In genomic region chr6:37081042-37081607, GRCh38 we compare ENCODE assay signal across 29 cellular contexts.
"Had no signal": no experiment of that assay in that cellular context is flagged by ENCODE, and none has a peak within 500 bp of the region (broad histone marks: within the 10 kb centered on the region; RNA-seq: fewer than 3 reads in every experiment).

No MANE protein-coding gene starts in this region.

- H3K27ac ChIP-seq: left lung, lower lobe of right lung, pancreas, prostate gland, sigmoid colon, testis, thyroid gland, transverse colon, upper lobe of left lung, vagina had no signal

- H3K4me1 ChIP-seq: prostate gland, thyroid gland had no signal

- H3K27me3 Mint-ChIP-seq: naive thymus-derived CD4-positive, alpha-beta T cell; natural killer cell treated with Interleukin-12 subunit alpha and Interleukin-12 subunit beta and Interleukin-15 and Interleukin-18, amount 100 ng/mL, for 72 hours had no signal

- H3K4me3 ChIP-seq: left lung, lower lobe of right lung, mucosa of descending colon, pancreas, prostate gland, sigmoid colon, spleen, testis, thyroid gland, transverse colon, upper lobe of left lung, vagina had no signal

- H3K27me3 ChIP-seq: left lung, pancreas, sigmoid colon, spleen, testis, thyroid gland, transverse colon, upper lobe of left lung, vagina had no signal

- H3K4me3 Mint-ChIP-seq: immature natural killer cell; naive thymus-derived CD4-positive, alpha-beta T cell; natural killer cell treated with Interleukin-12 subunit alpha and Interleukin-12 subunit beta and Interleukin-15 and Interleukin-18, amount 100 ng/mL, for 72 hours; neural crest cell; stimulated activated memory B cell treated with anti-CD40 and anti-IgM and Interleukin-4, amounts not matched to agents 10 μg/mL and 1 μg/mL and 100 μg/mL, for 72 hours; stimulated activated naive CD8-positive, alpha-beta T cell treated with anti-CD3 and anti-CD28 coated beads, Interleukin-15, amount 100 ng/mL, for 72 hours had no signal

- H3K36me3 ChIP-seq: left lung, lower lobe of right lung, pancreas, prostate gland, sigmoid colon, spleen, thyroid gland, transverse colon, upper lobe of left lung, vagina had no signal

- H3K27ac Mint-ChIP-seq: immature natural killer cell; naive thymus-derived CD4-positive, alpha-beta T cell; natural killer cell treated with Interleukin-12 subunit alpha and Interleukin-12 subunit beta and Interleukin-15 and Interleukin-18, amount 100 ng/mL, for 72 hours; stimulated activated memory B cell treated with anti-CD40 and anti-IgM and Interleukin-4, amounts not matched to agents 10 μg/mL and 1 μg/mL and 100 μg/mL, for 72 hours had no signal

- H3K9me3 Mint-ChIP-seq: immature natural killer cell; naive thymus-derived CD4-positive, alpha-beta T cell; natural killer cell treated with Interleukin-12 subunit alpha and Interleukin-12 subunit beta and Interleukin-15 and Interleukin-18, amount 100 ng/mL, for 72 hours; neural crest cell; stimulated activated memory B cell treated with anti-CD40 and anti-IgM and Interleukin-4, amounts not matched to agents 10 μg/mL and 1 μg/mL and 100 μg/mL, for 72 hours; stimulated activated naive CD8-positive, alpha-beta T cell treated with anti-CD3 and anti-CD28 coated beads, Interleukin-15, amount 100 ng/mL, for 72 hours had no signal

- ATAC-seq: left colon; left lung; lower lobe of right lung; mucosa of descending colon; naive thymus-derived CD4-positive, alpha-beta T cell; natural killer cell treated with Interleukin-12 subunit alpha and Interleukin-12 subunit beta and Interleukin-15 and Interleukin-18, amount 100 ng/mL, for 72 hours; pancreas; right cardiac atrium; stimulated activated memory B cell treated with anti-CD40 and anti-IgM and Interleukin-4, amounts not matched to agents 10 μg/mL and 1 μg/mL and 100 μg/mL, for 72 hours; stimulated activated naive CD8-positive, alpha-beta T cell treated with anti-CD3 and anti-CD28 coated beads, Interleukin-15, amount 100 ng/mL, for 72 hours had no signal

- H3K36me3 Mint-ChIP-seq: immature natural killer cell; naive thymus-derived CD4-positive, alpha-beta T cell; natural killer cell treated with Interleukin-12 subunit alpha and Interleukin-12 subunit beta and Interleukin-15 and Interleukin-18, amount 100 ng/mL, for 72 hours; stimulated activated memory B cell treated with anti-CD40 and anti-IgM and Interleukin-4, amounts not matched to agents 10 μg/mL and 1 μg/mL and 100 μg/mL, for 72 hours had no signal

- DNase-seq: hypothalamus; immature natural killer cell; kidney; left colon; left lung; lower lobe of right lung; mammary epithelial cell; midbrain; mucosa of descending colon; naive thymus-derived CD4-positive, alpha-beta T cell; nucleus accumbens; pancreas; retina; right cardiac atrium; sigmoid colon; small intestine; spleen; stimulated activated CD4-positive, alpha-beta T cell treated with anti-CD3 and anti-CD28 coated beads, Interleukin-4, amount 100 ng/mL, for 24 hours; stimulated activated naive CD4-positive, alpha-beta T cell treated with Interleukin-2 at 50 U/mL for 16 hours; stimulated activated naive CD8-positive, alpha-beta T cell treated with anti-CD3 and anti-CD28 coated beads, Interleukin-15, amount 100 ng/mL, for 72 hours; testis; thyroid gland; transverse colon; upper lobe of left lung had no signal

- H3K9me3 ChIP-seq: left lung, lower lobe of right lung, mucosa of descending colon, pancreas, prostate gland, sigmoid colon, spleen, testis, thyroid gland, transverse colon, upper lobe of left lung, vagina had no signal

- H3K4me1 Mint-ChIP-seq: immature natural killer cell; stimulated activated memory B cell treated with anti-CD40 and anti-IgM and Interleukin-4, amounts not matched to agents 10 μg/mL and 1 μg/mL and 100 μg/mL, for 72 hours had no signal
